17 cellular contexts compared by ENCODE assay signal in the genomic region with DNA sequence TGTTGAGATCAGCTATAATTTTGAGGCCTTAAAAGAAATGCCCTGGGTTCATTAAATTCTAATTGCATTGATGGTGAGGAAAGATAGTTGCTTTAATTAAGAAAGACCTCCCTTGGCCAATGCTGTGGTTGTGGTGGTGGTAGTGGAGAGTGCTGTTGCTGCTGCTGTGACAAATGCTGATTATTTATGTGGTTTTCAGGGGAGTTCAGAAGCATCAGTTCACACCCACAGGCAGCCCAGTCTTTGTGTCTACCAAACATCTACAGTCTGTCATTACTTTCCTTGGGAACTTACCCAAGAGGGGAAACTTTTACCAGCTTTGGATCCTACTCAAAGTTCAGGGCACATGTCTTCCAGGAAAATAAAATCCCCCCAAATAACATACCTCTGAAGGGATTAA.
"Had no signal": no experiment of that assay in that cellular context is flagged by ENCODE, and none has a peak within 500 bp of the region (broad histone marks: within the 10 kb centered on the region; RNA-seq: fewer than 3 reads in every experiment).

No MANE protein-coding gene starts in this region.

- H3K9me3 Mint-ChIP-seq: dendritic cell treated with granulocyte-macrophage colony-stimulating factor and Interleukin-4, amounts not matched to agents 40 ng/mL and 50 ng/mL, for 4 days; naive thymus-derived CD8-positive, alpha-beta T cell had no signal

- H3K4me3 Mint-ChIP-seq: dendritic cell treated with granulocyte-macrophage colony-stimulating factor and Interleukin-4, amounts not matched to agents 40 ng/mL and 50 ng/mL, for 4 days; naive thymus-derived CD8-positive, alpha-beta T cell; neural crest cell had no signal

- H3K27ac Mint-ChIP-seq: dendritic cell treated with granulocyte-macrophage colony-stimulating factor and Interleukin-4, amounts not matched to agents 40 ng/mL and 50 ng/mL, for 4 days had no signal

- ATAC-seq: gastrocnemius medialis; left ventricle myocardium superior; lower lobe of right lung; naive thymus-derived CD8-positive, alpha-beta T cell; sciatic nerve had no signal

- DNase-seq: colonic mucosa; effector memory CD4-positive, alpha-beta T cell; erythroblast; foreskin fibroblast; gastrocnemius medialis; left ventricle myocardium superior; lower lobe of right lung; naive thymus-derived CD8-positive, alpha-beta T cell; stimulated activated CD4-positive, alpha-beta T cell treated with anti-CD3 and anti-CD28 coated beads, Interleukin-12 subunit alpha, Interleukin-12 subunit beta, amount 100 ng/mL, for 4 hours; stimulated activated CD4-positive, alpha-beta T cell treated with anti-CD3 and anti-CD28 coated beads, Interleukin-1b, Interleukin-23, amount 100 ng/mL, for 48 hours; stimulated activated CD4-positive, alpha-beta T cell treated with anti-CD3 and anti-CD28 coated beads, Interleukin-4, amount 100 ng/mL, for 1 hour; stimulated activated CD8-positive, alpha-beta memory T cell treated with anti-CD3 and anti-CD28 coated beads, Interleukin-4, amount 100 ng/mL, for 48 hours; stimulated activated naive CD4-positive, alpha-beta T cell treated with Interleukin-2 at 50 U/mL for 16 hours; upper lobe of left lung had no signal
